ENCODE assay signal across 9 cellular contexts in genomic region chr15:28086175-28086703, GRCh38. TPM values are rescaled to one million over a fixed set of nuclear protein-coding genes. Genes with fewer than 3 reads are reported as not detected.
A peak's percentile ranks its signal among the peaks of the same experiment; 100 is the strongest.
DNase-seq lines count a peak whose midpoint lies in the region; ATAC-seq and TF ChIP-seq lines count a peak whose summit lies in the region.
"Had no signal": no experiment of that assay in that cellular context is flagged by ENCODE, and none has a peak within 500 bp of the region (broad histone marks: within the 10 kb centered on the region; RNA-seq: fewer than 3 reads in every experiment).

No MANE protein-coding gene starts in this region.

- dilution Hi-C loops in mammary epithelial cell (cut with HindIII; ENCODE audit: low sequenced_read_pairs), result no loop called here

- ATAC-seq in GM21619 (IDR thresholded peaks at IDR 0.05; ENCODE audit: unreplicated experiment), result peak; percentile 94

- peaks cover 25% of the 10 kb centered on the region for H3K27me3 Mint-ChIP-seq in type B pancreatic cell

- H3K27me3 ChIP-seq in SU-DHL-6 (ENCODE audit: low read length), result no peaks in the 10 kb centered on the region
- H3K27me3 ChIP-seq in mammary epithelial cell (ENCODE audit: insufficient read depth, low read length), result no peaks in the 10 kb centered on the region
- H3K27me3 ChIP-seq in liver (ENCODE audit: control insufficient read depth in 4 of 4, insufficient read depth in 4 of 4, low read length in 3 of 4), result no peaks in the 10 kb centered on the region

- DNase-seq in NCI-H345 (lab: John Stamatoyannopoulos, UW), result peak; percentile 13
- no peak for DNase-seq in NCI-H345 treated with DMSO at 0.1 percent for 48 hours (lab: John Stamatoyannopoulos, UW; ENCODE audit: unreplicated experiment)
- DNase-seq in HT-29 (ENCODE audit: low spot score), result peak; percentile 79
- DNase-seq in mammary epithelial cell, result peak; percentile 35
- DNase-seq in type B pancreatic cell (ENCODE audit: extremely low spot score, unreplicated experiment), result no peak

- H3K36me3 Mint-ChIP-seq in type B pancreatic cell, result peaks cover 3% of the 10 kb centered on the region

- H3K4me2 ChIP-seq in SU-DHL-6 (ENCODE audit: low read depth, low read length, poor library complexity, severe bottlenecking) (no peak overlapping the region), mammary epithelial cell (ENCODE audit: insufficient read depth, low read depth, low read length) (no peak overlapping the region)

- peaks cover 18% of the 10 kb centered on the region for H3K9me3 Mint-ChIP-seq in type B pancreatic cell

- H3K36me3 ChIP-seq in SU-DHL-6 (ENCODE audit: low read length), result no peaks in the 10 kb centered on the region
- no peaks in the 10 kb centered on the region for H3K36me3 ChIP-seq in mammary epithelial cell (ENCODE audit: insufficient read depth, low read length)
- no peaks in the 10 kb centered on the region for H3K36me3 ChIP-seq in liver (ENCODE audit: control insufficient read depth in 4 of 4, insufficient read depth in 3 of 4, low read depth in 1 of 4, low read length in 3 of 4)

- no peaks in the 10 kb centered on the region for H3K4me1 Mint-ChIP-seq in type B pancreatic cell (ENCODE audit: unreplicated experiment)

- no peak overlapping the region for H3K4me3 ChIP-seq in SU-DHL-6 (ENCODE audit: insufficient read depth, low read length, poor library complexity, severe bottlenecking)
- no peak overlapping the region for H3K4me3 ChIP-seq in mammary epithelial cell (replicated peaks in 1 of 3; ENCODE audit: insufficient read depth in 1 of 3, low read depth in 2 of 3, low read length in 3 of 3)
- H3K4me3 ChIP-seq in liver (ENCODE audit: low read depth in 1 of 3, low read length in 3 of 3), result no peak overlapping the region

- WGBS in mammary epithelial cell (ENCODE audit: low coverage, missing lambda C conversion rate), result 8% methylated on average over 2 of the region's 2 CpGs
- WGBS in liver, result 21% methylated on average over 2 of the region's 2 CpGs

- TF ChIP-seq CTCF in SU-DHL-6 (IDR thresholded peaks at IDR 0.05; ENCODE audit: insufficient read depth, low read length, poor library complexity, severe bottlenecking) (peak; percentile 65), mammary epithelial cell (conservative IDR thresholded peaks at IDR 0.05 in 1 of 2, IDR thresholded peaks at IDR 0.05 in 1 of 2; ENCODE audit: extremely low read depth in 1 of 2, insufficient read depth in 1 of 2, low read depth in 1 of 2, low read length in 2 of 2) (peak; percentile 57 to 73), liver (IDR thresholded peaks at IDR 0.05; ENCODE audit: low read depth, low read length, missing input control) (peak; percentile 64), type B pancreatic cell (conservative IDR thresholded peaks at IDR 0.05) (peak; percentile 81)

- no peak overlapping the region for H3K27ac Mint-ChIP-seq in type B pancreatic cell

- intact Hi-C loops in mammary epithelial cell (cut with micrococcal nuclease), result loop anchor here (1.0 kb wide), 1 partner anchor 37 kb away; no protein-coding TSS in a partner anchor

- H3K4me3 Mint-ChIP-seq in type B pancreatic cell, result no peak overlapping the region

- no peak overlapping the region for H2AFZ ChIP-seq in SU-DHL-6 (ENCODE audit: low read depth, low read length, severe bottlenecking)
- no peak overlapping the region for H2AFZ ChIP-seq in mammary epithelial cell (ENCODE audit: low read depth, low read length)

- H3K4me1 ChIP-seq in mammary epithelial cell (ENCODE audit: insufficient read depth, low read length) (no peaks in the 10 kb centered on the region), liver (ENCODE audit: control insufficient read depth in 4 of 4, insufficient read depth in 4 of 4, low read length in 3 of 4) (peaks cover 0 to 11% (median 6%) of the 10 kb centered on the region in 4 donors)

- H3F3A ChIP-seq in SU-DHL-6 (ENCODE audit: insufficient read depth), result no peaks in the 10 kb centered on the region

- no peaks in the 10 kb centered on the region for H3K9me2 ChIP-seq in SU-DHL-6 (replicated peaks; ENCODE audit: insufficient read depth, low read length)

- H3K27ac ChIP-seq in SU-DHL-6 (ENCODE audit: low read depth, low read length) (no peak overlapping the region), mammary epithelial cell (ENCODE audit: insufficient read depth, low read depth, low read length) (no peak overlapping the region), liver (ENCODE audit: low read depth in 1 of 2, low read length in 2 of 2) (no peak overlapping the region)

- CTCF ChIA-PET in mammary epithelial cell (lab: Charles Lee; ENCODE audit: low non-redundant PET), result interaction anchor here (0.5 kb wide), 1 partner anchor 38 kb away, joined by 4 read pairs; no protein-coding TSS in a partner anchor

- TF ChIP-seq RAD21 in liver (IDR thresholded peaks at IDR 0.05), result peak; percentile 70 to 77

- H3K9ac ChIP-seq in SU-DHL-6 (ENCODE audit: low read length) (no peak overlapping the region), mammary epithelial cell (ENCODE audit: insufficient read depth, low read length) (no peak overlapping the region), liver (ENCODE audit: low read depth in 1 of 2, low read length in 2 of 2) (no peak overlapping the region)

- no peaks in the 10 kb centered on the region for H3K9me3 ChIP-seq in SU-DHL-6 (ENCODE audit: insufficient read depth, low read length)
- H3K9me3 ChIP-seq in mammary epithelial cell (replicated peaks; ENCODE audit: insufficient read depth, low read length), result peaks cover 1% of the 10 kb centered on the region
- H3K9me3 ChIP-seq in liver (ENCODE audit: control insufficient read depth in 4 of 4, low read length in 3 of 4), result peaks cover 0 to 10% (median 1%) of the 10 kb centered on the region in 4 donors

- no TSS peak for BruUV-seq in mammary epithelial cell (replicated peaks; lab: Mats Ljungman, UMichigan)

- H4K20me1 ChIP-seq in SU-DHL-6 (ENCODE audit: low read depth, low read length) (no peaks in the 10 kb centered on the region), mammary epithelial cell (ENCODE audit: insufficient read depth, low read length) (no peaks in the 10 kb centered on the region)

- H3K79me2 ChIP-seq in SU-DHL-6 (ENCODE audit: insufficient read depth, low read length), result no peaks in the 10 kb centered on the region
- no peaks in the 10 kb centered on the region for H3K79me2 ChIP-seq in mammary epithelial cell (ENCODE audit: insufficient read depth, low read length)

- in situ Hi-C loops in mammary epithelial cell (cut with MboI; ENCODE audit: low sequenced_read_pairs in 2 of 2), result no loop called here

TF ChIP-seq in liver, 16 proteins besides CTCF, POLR2A, EP300 and RAD21:
- TF ChIP-seq GABPA (IDR thresholded peaks at IDR 0.05 in 1 of 2, conservative IDR thresholded peaks at IDR 0.05 in 1 of 2) (no peak), NR2F2 (IDR thresholded peaks at IDR 0.05) (no peak), HNF4G (IDR thresholded peaks at IDR 0.05) (no peak), HNF4A (conservative IDR thresholded peaks at IDR 0.05) (no peak), RXRA (IDR thresholded peaks at IDR 0.05) (peak; percentile 24 to 41)
- TF ChIP-seq, protein P1, sequence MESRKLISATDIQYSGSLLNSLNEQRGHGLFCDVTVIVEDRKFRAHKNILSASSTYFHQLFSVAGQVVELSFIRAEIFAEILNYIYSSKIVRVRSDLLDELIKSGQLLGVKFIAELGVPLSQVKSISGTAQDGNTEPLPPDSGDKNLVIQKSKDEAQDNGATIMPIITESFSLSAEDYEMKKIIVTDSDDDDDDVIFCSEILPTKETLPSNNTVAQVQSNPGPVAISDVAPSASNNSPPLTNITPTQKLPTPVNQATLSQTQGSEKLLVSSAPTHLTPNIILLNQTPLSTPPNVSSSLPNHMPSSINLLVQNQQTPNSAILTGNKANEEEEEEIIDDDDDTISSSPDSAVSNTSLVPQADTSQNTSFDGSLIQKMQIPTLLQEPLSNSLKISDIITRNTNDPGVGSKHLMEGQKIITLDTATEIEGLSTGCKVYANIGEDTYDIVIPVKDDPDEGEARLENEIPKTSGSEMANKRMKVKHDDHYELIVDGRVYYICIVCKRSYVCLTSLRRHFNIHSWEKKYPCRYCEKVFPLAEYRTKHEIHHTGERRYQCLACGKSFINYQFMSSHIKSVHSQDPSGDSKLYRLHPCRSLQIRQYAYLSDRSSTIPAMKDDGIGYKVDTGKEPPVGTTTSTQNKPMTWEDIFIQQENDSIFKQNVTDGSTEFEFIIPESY (IDR thresholded peaks at IDR 0.05), result no peak
TF ChIP-seq in liver: peak in this region for 1.

RNA-seq across cellular contexts. Expression of gene OCA2, which starts 12.9 kb away (rescaled TPM):
- not detected in 2 replicates for total RNA-seq in HT-29 (2014; rRNA removed; shearing (Covaris generic))
- total RNA-seq in mammary epithelial cell, result under 1 TPM in 1 of 2 donors, not detected in 1; 0.33 TPM
- not detected for polyA plus RNA-seq in mammary epithelial cell
- not detected for polyA minus RNA-seq in mammary epithelial cell
- total RNA-seq in liver, result under 1 TPM; 0.25 to 0.56 TPM
- polyA plus RNA-seq in liver, result under 1 TPM; 0.02 to 0.04 TPM
- 1.4 and 2.8 TPM in 2 replicates for total RNA-seq in type B pancreatic cell (ENCODE audit: low replicate concordance)
- total RNA-seq: Daoy had no signal

Comparison
In these comparisons a context has a peak if more than half of its experiments do, and no peak if none do; other contexts are left out.
1. DNase-seq: peak in NCI-H345 (single experiment), HT-29 (single experiment) and mammary epithelial cell (single experiment); none in NCI-H345 treated with DMSO at 0.1 percent for 48 hours (single experiment) and type B pancreatic cell (single experiment).
2. Peak in every context shown above with its lines, with median percentiles within 50 percentile points of each other: CTCF ChIP-seq.